ENCODE assay signal across 23 cellular contexts in the genomic region with DNA sequence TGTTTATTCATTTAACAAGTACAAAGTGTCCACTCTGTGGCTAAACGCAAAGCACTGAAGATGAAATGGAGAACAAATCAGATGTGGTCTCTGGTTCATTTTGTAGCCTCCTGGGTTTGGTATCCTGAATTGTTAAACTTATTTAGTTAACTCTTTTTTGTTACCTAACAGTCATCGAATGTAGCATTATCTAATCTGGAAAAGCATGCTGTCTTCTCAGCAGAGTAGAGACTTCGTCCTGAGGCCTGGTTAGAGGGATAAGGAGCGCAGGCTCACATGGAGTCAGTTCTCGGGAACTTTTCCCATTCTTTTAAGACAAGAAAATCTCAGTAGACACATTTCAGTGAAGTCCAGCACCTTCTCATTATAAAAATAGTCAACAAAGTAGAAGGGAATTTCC. TPM values are rescaled to one million over a fixed set of nuclear protein-coding genes. Genes with fewer than 3 reads are reported as not detected.
A peak's percentile ranks its signal among the peaks of the same experiment; 100 is the strongest.
DNase-seq lines count a peak whose midpoint lies in the region; ATAC-seq and TF ChIP-seq lines count a peak whose summit lies in the region.
"Had no signal": no experiment of that assay in that cellular context is flagged by ENCODE, and none has a peak within 500 bp of the region (broad histone marks: within the 10 kb centered on the region; RNA-seq: fewer than 3 reads in every experiment).

No MANE protein-coding gene starts in this region.

- H3K27ac Mint-ChIP-seq in activated T-cell treated with anti-CD3 and anti-CD28 coated beads, Interleukin-2, amount 50 U/mL, for 24 hours, result peak overlapping the region; percentile 12
- H3K27ac Mint-ChIP-seq: activated CD4-positive, alpha-beta memory T cell treated with anti-CD3 and anti-CD28 coated beads for 36 hours had no signal

- H3K4me3 Mint-ChIP-seq in activated T-cell treated with anti-CD3 and anti-CD28 coated beads, Interleukin-2, amount 50 U/mL, for 24 hours, result no peak overlapping the region
- H3K4me3 Mint-ChIP-seq in activated T-cell treated with anti-CD3 and anti-CD28 coated beads, Interleukin-2, amount 50 U/mL, for 4 hours, result no peak overlapping the region
- H3K4me3 Mint-ChIP-seq: activated CD4-positive, alpha-beta memory T cell treated with anti-CD3 and anti-CD28 coated beads for 36 hours; WTC11 had no signal

- in situ Hi-C loops in Panc1 (cut with HindIII; ENCODE audit: low pct_unique_long_range_greater_than_20kb, low sequenced_read_pairs) (no loop called here), gastrocnemius medialis (cut with MboI; ENCODE audit: low sequenced_read_pairs in 4 of 4) (no loop called here)

- no peak for TF ChIP-seq CTCF in Panc1 (IDR thresholded peaks at IDR 0.05)
- TF ChIP-seq CTCF in fibroblast of pulmonary artery (IDR thresholded peaks at IDR 0.05; ENCODE audit: low read length, missing control alignments), result no peak
- no peak for TF ChIP-seq CTCF in gastrocnemius medialis (IDR thresholded peaks at IDR 0.05 in 4 of 5, conservative IDR thresholded peaks at IDR 0.05 in 1 of 5)

- CTCF ChIA-PET in Panc1 (lab: Charles Lee), result interaction anchor here (0.7 kb wide), 1 partner anchor 13 kb away, joined by 4 read pairs; no protein-coding TSS in a partner anchor

- no peak for ATAC-seq in activated T-cell treated with anti-CD3 and anti-CD28 coated beads, Interleukin-2, amount 50 U/mL, for 4 hours
- ATAC-seq in Panc1 (no peak), gastrocnemius medialis (no peak)
- ATAC-seq: WTC11 had no signal

- H3K27ac ChIP-seq in Panc1 (ENCODE audit: low read length), result no peak overlapping the region
- peak overlapping the region; percentile 68 to 92 (median 82) for H3K27ac ChIP-seq in gastrocnemius medialis
- H3K27ac ChIP-seq: RWPE1, SK-N-MC, thyroid gland had no signal

- H3K4me3 ChIP-seq in Panc1 (ENCODE audit: low read depth in 2 of 2, low read length in 2 of 2) (no peak overlapping the region), fibroblast of pulmonary artery (replicated peaks; ENCODE audit: low read depth, low read length) (no peak overlapping the region), gastrocnemius medialis (no peak overlapping the region)
- H3K4me3 ChIP-seq: SK-N-MC, thyroid gland had no signal

- POLR2A ChIA-PET in Panc1 (lab: Charles Lee), result no interaction called here

- H3K4me1 ChIP-seq in Panc1 (ENCODE audit: control insufficient read depth, insufficient read depth, low read length), result no peaks in the 10 kb centered on the region
- H3K4me1 ChIP-seq in gastrocnemius medialis, result peaks cover 44 to 69% of the 10 kb centered on the region in 2 donors

- H3K36me3 ChIP-seq in Panc1 (ENCODE audit: control insufficient read depth, insufficient read depth, low read length), result peaks cover 5% of the 10 kb centered on the region; the same call in 1 of the 2 replicates
- no peaks in the 10 kb centered on the region for H3K36me3 ChIP-seq in gastrocnemius medialis
- H3K36me3 ChIP-seq: thyroid gland had no signal

- H3K36me3 Mint-ChIP-seq in activated T-cell treated with anti-CD3 and anti-CD28 coated beads, Interleukin-2, amount 50 U/mL, for 24 hours (ENCODE audit: low read depth), result peaks cover 62% of the 10 kb centered on the region
- peaks cover 16% of the 10 kb centered on the region for H3K36me3 Mint-ChIP-seq in activated T-cell treated with anti-CD3 and anti-CD28 coated beads, Interleukin-2, amount 50 U/mL, for 4 hours (ENCODE audit: insufficient read depth)

- no peaks in the 10 kb centered on the region for H3K27me3 Mint-ChIP-seq in activated T-cell treated with anti-CD3 and anti-CD28 coated beads, Interleukin-2, amount 50 U/mL, for 24 hours
- H3K27me3 Mint-ChIP-seq in activated T-cell treated with anti-CD3 and anti-CD28 coated beads, Interleukin-2, amount 50 U/mL, for 4 hours (ENCODE audit: low read depth), result no peaks in the 10 kb centered on the region
- H3K27me3 Mint-ChIP-seq: activated CD4-positive, alpha-beta memory T cell treated with anti-CD3 and anti-CD28 coated beads for 36 hours had no signal

- H3K27me3 ChIP-seq in Panc1 (ENCODE audit: control insufficient read depth, insufficient read depth, low read length), result no peaks in the 10 kb centered on the region
- H3K27me3 ChIP-seq in gastrocnemius medialis, result no peaks in the 10 kb centered on the region
- H3K27me3 ChIP-seq: thyroid gland had no signal

- no peaks in the 10 kb centered on the region for H3K9me3 ChIP-seq in Panc1 (ENCODE audit: control insufficient read depth, insufficient read depth, low read depth, low read length)
- H3K9me3 ChIP-seq in gastrocnemius medialis, result no peaks in the 10 kb centered on the region
- H3K9me3 ChIP-seq: thyroid gland had no signal

- intact Hi-C loops in Panc1 (cut with micrococcal nuclease; ENCODE audit: unreplicated experiment), result no loop called here
- intact Hi-C loops in gastrocnemius medialis (cut with DNase I; ENCODE audit: low total_unique reads), result no loop called here

- peaks cover 13% of the 10 kb centered on the region for H3K4me1 Mint-ChIP-seq in activated T-cell treated with anti-CD3 and anti-CD28 coated beads, Interleukin-2, amount 50 U/mL, for 24 hours (ENCODE audit: low read depth)
- H3K4me1 Mint-ChIP-seq in activated T-cell treated with anti-CD3 and anti-CD28 coated beads, Interleukin-2, amount 50 U/mL, for 4 hours (ENCODE audit: low read depth), result peaks cover 13% of the 10 kb centered on the region
- H3K4me1 Mint-ChIP-seq: WTC11 had no signal

- H3K9me3 Mint-ChIP-seq in activated T-cell treated with anti-CD3 and anti-CD28 coated beads, Interleukin-2, amount 50 U/mL, for 24 hours, result no peaks in the 10 kb centered on the region
- no peaks in the 10 kb centered on the region for H3K9me3 Mint-ChIP-seq in activated T-cell treated with anti-CD3 and anti-CD28 coated beads, Interleukin-2, amount 50 U/mL, for 4 hours
- H3K9me3 Mint-ChIP-seq: activated CD4-positive, alpha-beta memory T cell treated with anti-CD3 and anti-CD28 coated beads for 36 hours; WTC11 had no signal

- DNase-seq in activated T-cell treated with anti-CD3 and anti-CD28 coated beads, Interleukin-2, amount 50 U/mL, for 24 hours, result no peak
- DNase-seq in activated T-cell treated with anti-CD3 and anti-CD28 coated beads, Interleukin-2, amount 50 U/mL, for 4 hours, result no peak
- DNase-seq in Panc1 (ENCODE audit: low read depth, low spot score), result no peak
- peak; percentile 20 for DNase-seq in fibroblast of pulmonary artery (ENCODE audit: low read depth)
- DNase-seq in gastrocnemius medialis, result no peak
- no peak for DNase-seq in mesenteric fat pad (ENCODE audit: low spot score)
- DNase-seq in NCI-H2029 treated with DMSO at 0.1 percent for 48 hours (lab: John Stamatoyannopoulos, UW), result no peak
- DNase-seq in NCI-H524 treated with DMSO at 0.1 percent for 48 hours (lab: John Stamatoyannopoulos, UW), result no peak
- DNase-seq: activated CD4-positive, alpha-beta memory T cell treated with anti-CD3 and anti-CD28 coated beads for 36 hours; activated naive CD4-positive, alpha-beta T cell treated with anti-CD3 and anti-CD28 coated beads, Interleukin-2, amount 50 U/mL, for 16 hours; activated T-cell treated with anti-CD3 and anti-CD28 coated beads, Interleukin-2, amount 50 U/mL, for 48 hours; DND-41; effector memory CD4-positive, alpha-beta T cell; KG1; left cardiac atrium; midbrain; stimulated activated CD4-positive, alpha-beta T cell treated with anti-CD3 and anti-CD28 coated beads, Interleukin-1b, Interleukin-23, amount 100 ng/mL, for 48 hours; stimulated activated naive CD4-positive, alpha-beta T cell; thyroid gland had no signal

- TF ChIP-seq POLR2A in gastrocnemius medialis (IDR thresholded peaks at IDR 0.05), result no peak

- BruUV-seq in Panc1 (replicated peaks; lab: Mats Ljungman, UMichigan), result TSS peak; percentile 57

RNA-seq across cellular contexts. Expression of gene SH3D21, which starts 33.1 kb away (rescaled TPM):
- total RNA-seq in activated T-cell treated with anti-CD3 and anti-CD28 coated beads, Interleukin-2, amount 50 U/mL, for 4 hours, result 1 to 10 TPM; 1.7 to 5.6 (median 2.3) TPM
- total RNA-seq in Panc1 (2021; ENCODE audit: unreplicated experiment), result 18.9 TPM
- 19.9 TPM for polyA plus RNA-seq in Panc1 (2012; ENCODE audit: insufficient read length)
- total RNA-seq in gastrocnemius medialis, result 1 to 10 TPM in 1 of 4 donors, under 1 TPM in 3; 0.10 to 1.4 (median 0.46) TPM
- total RNA-seq in mesenteric fat pad, result 2.6 TPM
- total RNA-seq: A172 had no signal

RNA-seq across cellular contexts. Expression of gene THRAP3, which starts 48.8 kb away (rescaled TPM):
- total RNA-seq in activated T-cell treated with anti-CD3 and anti-CD28 coated beads, Interleukin-2, amount 50 U/mL, for 4 hours, result 100 to 1,000 TPM; 134 to 145 (median 142) TPM
- total RNA-seq in Panc1 (2021; ENCODE audit: unreplicated experiment), result 114 TPM
- polyA plus RNA-seq in Panc1 (2012; ENCODE audit: insufficient read length), result 54.8 TPM
- total RNA-seq in gastrocnemius medialis, result 100 to 1,000 TPM in 3 of 4 donors, 10 to 100 TPM in 1; 88.2 to 174 (median 146) TPM
- total RNA-seq in mesenteric fat pad, result 94.3 TPM

RNA-seq across cellular contexts. Expression of gene EVA1B, which starts 50.4 kb away (rescaled TPM):
- total RNA-seq in activated T-cell treated with anti-CD3 and anti-CD28 coated beads, Interleukin-2, amount 50 U/mL, for 4 hours, result 1 to 10 TPM; 2.2 to 5.5 (median 4.5) TPM
- total RNA-seq in Panc1 (2021; ENCODE audit: unreplicated experiment) (79.0 TPM), gastrocnemius medialis (10 to 100 TPM; 10.0 to 19.9 (median 14.8) TPM), mesenteric fat pad (34.5 TPM)
- 196 TPM for polyA plus RNA-seq in Panc1 (2012; ENCODE audit: insufficient read length)
